In genomic region chr20:44599715-44600114, GRCh38 we compare ENCODE assay signal across 16 cellular contexts. TPM values are rescaled to one million over a fixed set of nuclear protein-coding genes. Genes with fewer than 3 reads are reported as not detected.
DNase-seq lines count a peak whose midpoint lies in the region; ATAC-seq and TF ChIP-seq lines count a peak whose summit lies in the region.
"Had no signal": no experiment of that assay in that cellular context is flagged by ENCODE, and none has a peak within 500 bp of the region (broad histone marks: within the 10 kb centered on the region; RNA-seq: fewer than 3 reads in every experiment).

No MANE protein-coding gene starts in this region.

- peak overlapping the region; percentile 11 for H3K27ac Mint-ChIP-seq in activated naive CD8-positive, alpha-beta T cell
- no peak overlapping the region for H3K27ac Mint-ChIP-seq in activated naive CD8-positive, alpha-beta T cell treated with anti-CD3 and anti-CD28 coated beads for 36 hours
- H3K27ac Mint-ChIP-seq in nephron: peak overlapping the region in 2 of 3 experiments; percentile 63 to 100
- H3K27ac Mint-ChIP-seq: activated CD4-positive, alpha-beta T cell treated with anti-CD3 and anti-CD28 coated beads for 36 hours had no signal

- peaks cover 39% of the 10 kb centered on the region for H3K4me1 Mint-ChIP-seq in activated naive CD8-positive, alpha-beta T cell (ENCODE audit: low read depth)
- H3K4me1 Mint-ChIP-seq in activated naive CD8-positive, alpha-beta T cell treated with anti-CD3 and anti-CD28 coated beads for 36 hours: peaks cover 36% of the 10 kb centered on the region
- H3K4me1 Mint-ChIP-seq in nephron: peaks cover 51% of the 10 kb centered on the region

- ATAC-seq in HG02970 (IDR thresholded peaks at IDR 0.05; ENCODE audit: low FRiP score, unreplicated experiment): no peak
- ATAC-seq: activated CD4-positive, alpha-beta T cell treated with anti-CD3 and anti-CD28 coated beads for 36 hours; CD8-positive, alpha-beta T cell had no signal

- H3K27me3 Mint-ChIP-seq in activated naive CD8-positive, alpha-beta T cell: no peaks in the 10 kb centered on the region
- no peaks in the 10 kb centered on the region for H3K27me3 Mint-ChIP-seq in activated naive CD8-positive, alpha-beta T cell treated with anti-CD3 and anti-CD28 coated beads for 36 hours
- H3K27me3 Mint-ChIP-seq in nephron (ENCODE audit: low read depth): no peaks in the 10 kb centered on the region
- H3K27me3 Mint-ChIP-seq: activated CD4-positive, alpha-beta T cell treated with anti-CD3 and anti-CD28 coated beads for 36 hours had no signal

- no peaks in the 10 kb centered on the region for H3K9me3 Mint-ChIP-seq in activated naive CD8-positive, alpha-beta T cell (ENCODE audit: low read depth)
- H3K9me3 Mint-ChIP-seq in activated naive CD8-positive, alpha-beta T cell treated with anti-CD3 and anti-CD28 coated beads for 36 hours: no peaks in the 10 kb centered on the region
- H3K9me3 Mint-ChIP-seq in nephron: no peaks in the 10 kb centered on the region
- H3K9me3 Mint-ChIP-seq: CD8-positive, alpha-beta T cell had no signal

- H3K4me3 ChIP-seq in tibial artery: no peak overlapping the region

- H3K27me3 ChIP-seq in tibial artery: no peaks in the 10 kb centered on the region

- H3K27ac ChIP-seq in cingulate gyrus (ENCODE audit: low read depth, low read length) (peak overlapping the region; percentile 88), tibial artery (peak overlapping the region; percentile 81 to 89)

- H3K4me1 ChIP-seq in tibial artery: peaks cover 7 to 90% (median 77%) of the 10 kb centered on the region in 4 donors

- intact Hi-C loops in tibial artery (cut with DNase I; ENCODE audit: low total_unique reads): loop anchor here (5.0 to 10.0 kb wide), 2 partner anchors 135 to 738 kb away; no protein-coding TSS in a partner anchor

- TF ChIP-seq CTCF in nephron (IDR thresholded peaks at IDR 0.05; ENCODE audit: unreplicated experiment in 3 of 3) (no peak), tibial artery (IDR thresholded peaks at IDR 0.05) (no peak)

- no peak for DNase-seq in activated naive CD8-positive, alpha-beta T cell treated with anti-CD3 and anti-CD28 coated beads for 36 hours
- DNase-seq in tibial artery: peak in 1 of 2 donors; percentile 17
- no peak for DNase-seq in NCI-H2107 treated with DMSO at 0.1 percent for 48 hours (lab: John Stamatoyannopoulos, UW; ENCODE audit: unreplicated experiment)
- DNase-seq in COLO829 (ENCODE audit: low spot score): no peak
- DNase-seq: activated CD4-positive, alpha-beta T cell treated with anti-CD3 and anti-CD28 coated beads for 36 hours; amygdala; CD8-positive, alpha-beta T cell; EL; KG1; NCI-H1436; NCI-H510A treated with DMSO at 0.1 percent for 48 hours; T-helper 2 cell had no signal

- H3K36me3 ChIP-seq in tibial artery: no peaks in the 10 kb centered on the region

- no peak overlapping the region for H3K4me3 Mint-ChIP-seq in activated naive CD8-positive, alpha-beta T cell
- H3K4me3 Mint-ChIP-seq in activated naive CD8-positive, alpha-beta T cell treated with anti-CD3 and anti-CD28 coated beads for 36 hours: no peak overlapping the region
- H3K4me3 Mint-ChIP-seq in nephron: peak overlapping the region in 1 of 3 experiments; percentile 20

- no peaks in the 10 kb centered on the region for H3K36me3 Mint-ChIP-seq in activated naive CD8-positive, alpha-beta T cell
- no peaks in the 10 kb centered on the region for H3K36me3 Mint-ChIP-seq in activated naive CD8-positive, alpha-beta T cell treated with anti-CD3 and anti-CD28 coated beads for 36 hours
- H3K36me3 Mint-ChIP-seq in nephron (ENCODE audit: low read depth): peaks cover under 1% of the 10 kb centered on the region
- H3K36me3 Mint-ChIP-seq: CD8-positive, alpha-beta T cell had no signal

- H3K9me3 ChIP-seq in tibial artery: no peaks in the 10 kb centered on the region

RNA-seq across cellular contexts. Expression of gene PKIG, which starts 17.3 kb away (rescaled TPM):
- total RNA-seq in activated naive CD8-positive, alpha-beta T cell treated with anti-CD3 and anti-CD28 coated beads for 36 hours: 1 to 10 TPM; 8.8 to 9.2 TPM

RNA-seq across cellular contexts. Expression of gene ADA, which starts 51.8 kb away (rescaled TPM):
- 10 to 100 TPM; 25.6 to 27.0 TPM for total RNA-seq in activated naive CD8-positive, alpha-beta T cell treated with anti-CD3 and anti-CD28 coated beads for 36 hours
